ENCODE assay signal across 1 cellular context in genomic region chr3:6228958-6229683, GRCh38.
TF ChIP-seq lines count a peak whose summit lies in the region.

No MANE protein-coding gene starts in this region.

TF ChIP-seq in GM12878, 131 proteins besides CTCF, POLR2A, EP300 and RAD21 (continued from another document):
- TF ChIP-seq CEBPZ (IDR thresholded peaks at IDR 0.05; ENCODE audit: low read depth, low read length) = no peak
- TF ChIP-seq RFX5 (IDR thresholded peaks at IDR 0.05; ENCODE audit: low read depth, low read length) = no peak
- peak; percentile 59 for TF ChIP-seq MTA2 (IDR thresholded peaks at IDR 0.05; ENCODE audit: low read depth)
- no peak for TF ChIP-seq ZNF592 (IDR thresholded peaks at IDR 0.05)
- TF ChIP-seq PKNOX1 (IDR thresholded peaks at IDR 0.05) = no peak
- no peak for TF ChIP-seq ZBTB40 (IDR thresholded peaks at IDR 0.05; ENCODE audit: borderline replicate concordance)
- TF ChIP-seq SPI1 (IDR thresholded peaks at IDR 0.05; ENCODE audit: borderline replicate concordance, insufficient read depth, low read depth, low read length) = no peak
- no peak for TF ChIP-seq POU2F2 (IDR thresholded peaks at IDR 0.05; ENCODE audit: borderline replicate concordance, low read depth, low read length)
- no peak for TF ChIP-seq HDAC2 (IDR thresholded peaks at IDR 0.05)
- TF ChIP-seq BCL3 (IDR thresholded peaks at IDR 0.05; ENCODE audit: borderline replicate concordance, insufficient read depth, low read depth, low read length, poor library complexity, severe bottlenecking) = peak; percentile 40
- TF ChIP-seq FOXM1 (IDR thresholded peaks at IDR 0.05; ENCODE audit: low read depth, low read length) = peak; percentile 68; the same call in 1 of the 2 replicates
- no peak for TF ChIP-seq ZNF622 (IDR thresholded peaks at IDR 0.05)
- no peak for TF ChIP-seq FOS (IDR thresholded peaks at IDR 0.05; ENCODE audit: borderline replicate concordance, extremely low read depth, insufficient read length)
- no peak for TF ChIP-seq RCOR1 (conservative IDR thresholded peaks at IDR 0.05; ENCODE audit: low read depth, low read length)
- TF ChIP-seq PAX5 (IDR thresholded peaks at IDR 0.05; ENCODE audit: borderline replicate concordance, low read depth, low read length) = no peak
